Comparison of ENCODE assay signal across 8 cellular contexts in genomic region chr6:68635412-68635705, GRCh38. TPM values are rescaled to one million over a fixed set of nuclear protein-coding genes. Genes with fewer than 3 reads are reported as not detected.
DNase-seq lines count a peak whose midpoint lies in the region; ATAC-seq and TF ChIP-seq lines count a peak whose summit lies in the region.

No MANE protein-coding gene starts in this region.

- intact Hi-C loops in testis (cut with DNase I; ENCODE audit: low total_unique reads): no loop called here

- H3K9me3 ChIP-seq in iPS-18a (ENCODE audit: control insufficient read depth, low read depth, low read length) (no peaks in the 10 kb centered on the region), testis (no peaks in the 10 kb centered on the region)

- H3K27me3 Mint-ChIP-seq in activated T-cell treated with anti-CD3 and anti-CD28 coated beads, Interleukin-2, amount 50 U/mL, for 24 hours: peaks cover 67% of the 10 kb centered on the region

- H3K4me3 Mint-ChIP-seq in activated T-cell treated with anti-CD3 and anti-CD28 coated beads, Interleukin-2, amount 50 U/mL, for 24 hours: peak overlapping the region; percentile 78

- no peak for DNase-seq in activated T-cell treated with anti-CD3 and anti-CD28 coated beads, Interleukin-2, amount 50 U/mL, for 24 hours
- DNase-seq in activated T-cell treated with anti-CD3 and anti-CD28 coated beads, Interleukin-2, amount 50 U/mL, for 1 hour: no peak
- no peak for DNase-seq in testis
- no peak for DNase-seq in NCI-H2171 treated with DMSO at 0.1 percent for 48 hours (lab: John Stamatoyannopoulos, UW)
- DNase-seq in HT-29 (ENCODE audit: low spot score): no peak
- no peak for DNase-seq in activated CD4-positive, alpha-beta T cell treated with anti-CD3 and anti-CD28 coated beads, Interleukin-2, amount 50 U/mL, for 1 hour

- H3K36me3 ChIP-seq in iPS-18a (ENCODE audit: control insufficient read depth, low read depth, low read length) (no peaks in the 10 kb centered on the region), testis (ENCODE audit: low read depth, missing control alignments) (no peaks in the 10 kb centered on the region)

- no peaks in the 10 kb centered on the region for H3K36me3 Mint-ChIP-seq in activated T-cell treated with anti-CD3 and anti-CD28 coated beads, Interleukin-2, amount 50 U/mL, for 24 hours (ENCODE audit: low read depth)

- H3K27ac ChIP-seq in iPS-18a (ENCODE audit: low read length) (no peak overlapping the region), testis (peak overlapping the region; percentile 69 to 73)

- TF ChIP-seq POLR2A in testis (IDR thresholded peaks at IDR 0.05): no peak

- peaks cover 20% of the 10 kb centered on the region for H3K4me1 Mint-ChIP-seq in activated T-cell treated with anti-CD3 and anti-CD28 coated beads, Interleukin-2, amount 50 U/mL, for 24 hours (ENCODE audit: low read depth)

- peak overlapping the region; percentile 39 for H3K9ac ChIP-seq in iPS-18a (ENCODE audit: low read length)

- H3K4me3 ChIP-seq in iPS-18a (ENCODE audit: low read length) (peak overlapping the region; percentile 96), testis (peak overlapping the region; percentile 53 to 73)

- no peak overlapping the region for H3K27ac Mint-ChIP-seq in activated T-cell treated with anti-CD3 and anti-CD28 coated beads, Interleukin-2, amount 50 U/mL, for 24 hours

- peaks cover 12% of the 10 kb centered on the region for H3K4me1 ChIP-seq in iPS-18a (ENCODE audit: control insufficient read depth, low read depth, low read length)
- H3K4me1 ChIP-seq in testis: no peaks in the 10 kb centered on the region

- TF ChIP-seq CTCF in testis (IDR thresholded peaks at IDR 0.05): no peak

- H3K9me3 Mint-ChIP-seq in activated T-cell treated with anti-CD3 and anti-CD28 coated beads, Interleukin-2, amount 50 U/mL, for 24 hours: no peaks in the 10 kb centered on the region

- peaks cover 77% of the 10 kb centered on the region for H3K27me3 ChIP-seq in iPS-18a (ENCODE audit: control insufficient read depth, insufficient read depth, low read length)
- no peaks in the 10 kb centered on the region for H3K27me3 ChIP-seq in testis

- WGBS in testis, 2 donors: 0 to 2% methylated on average over 11 to 15 of the region's 15 CpGs

- ATAC-seq in SK-N-SH treated with all-trans-retinoic acid at 6 μM for 48 hours: peak; percentile 4; the same call in 2 of the 3 replicates

TF ChIP-seq in SK-N-SH treated with all-trans-retinoic acid at 6 μM for 48 hours, 23 proteins besides CTCF, POLR2A, EP300 and RAD21:
- TF ChIP-seq BACH2 (CRISPR knock-in tag; IDR thresholded peaks at IDR 0.05; ENCODE audit: borderline replicate concordance) (no peak), GLIS3 (CRISPR knock-in tag; IDR thresholded peaks at IDR 0.05) (no peak), ESRRG (CRISPR knock-in tag; IDR thresholded peaks at IDR 0.05) (no peak), TOX (CRISPR knock-in tag; IDR thresholded peaks at IDR 0.05; ENCODE audit: borderline replicate concordance) (no peak), TSHZ2 (CRISPR knock-in tag; IDR thresholded peaks at IDR 0.05) (no peak)
- TF ChIP-seq, protein P1, sequence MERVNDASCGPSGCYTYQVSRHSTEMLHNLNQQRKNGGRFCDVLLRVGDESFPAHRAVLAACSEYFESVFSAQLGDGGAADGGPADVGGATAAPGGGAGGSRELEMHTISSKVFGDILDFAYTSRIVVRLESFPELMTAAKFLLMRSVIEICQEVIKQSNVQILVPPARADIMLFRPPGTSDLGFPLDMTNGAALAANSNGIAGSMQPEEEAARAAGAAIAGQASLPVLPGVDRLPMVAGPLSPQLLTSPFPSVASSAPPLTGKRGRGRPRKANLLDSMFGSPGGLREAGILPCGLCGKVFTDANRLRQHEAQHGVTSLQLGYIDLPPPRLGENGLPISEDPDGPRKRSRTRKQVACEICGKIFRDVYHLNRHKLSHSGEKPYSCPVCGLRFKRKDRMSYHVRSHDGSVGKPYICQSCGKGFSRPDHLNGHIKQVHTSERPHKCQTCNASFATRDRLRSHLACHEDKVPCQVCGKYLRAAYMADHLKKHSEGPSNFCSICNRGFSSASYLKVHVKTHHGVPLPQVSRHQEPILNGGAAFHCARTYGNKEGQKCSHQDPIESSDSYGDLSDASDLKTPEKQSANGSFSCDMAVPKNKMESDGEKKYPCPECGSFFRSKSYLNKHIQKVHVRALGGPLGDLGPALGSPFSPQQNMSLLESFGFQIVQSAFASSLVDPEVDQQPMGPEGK (CRISPR knock-in tag; IDR thresholded peaks at IDR 0.05; ENCODE audit: borderline replicate concordance): peak; percentile 27; the same call in 1 of the 2 replicates
TF ChIP-seq in SK-N-SH treated with all-trans-retinoic acid at 6 μM for 48 hours: peak in this region for 1.

RNA-seq across cellular contexts. Expression of gene ADGRB3, which starts 0.3 kb away (rescaled TPM):
- 1 to 10 TPM; 4.3 to 5.7 TPM for total RNA-seq in testis
- 3.2 TPM for polyA plus RNA-seq in testis (ENCODE audit: insufficient read depth, low read depth, low replicate concordance)
- not detected in 2 replicates for total RNA-seq in HT-29 (2014; rRNA removed; shearing (Covaris generic))
